ENCODE assay signal across 8 cellular contexts in genomic region chr14:91252901-91253794, GRCh38. TPM values are rescaled to one million over a fixed set of nuclear protein-coding genes. Genes with fewer than 3 reads are reported as not detected.
DNase-seq lines count a peak whose midpoint lies in the region; ATAC-seq and TF ChIP-seq lines count a peak whose summit lies in the region.

No MANE protein-coding gene starts in this region.

- POLR2A ChIA-PET in activated CD8-positive, alpha-beta T cell treated with anti-CD3 and anti-CD28 coated beads, Interleukin-2, amount 10 ng/mL, durations not matched to agents 7 days and 5 days (lab: Charles Lee): interaction anchor here (0.9 to 16.7 kb wide), 4 partner anchors 9 to 76 kb away, joined by 3 to 290 read pairs (median 48); partner anchors contain the start of gene GPR68

- H3K27ac Mint-ChIP-seq in activated CD8-positive, alpha-beta T cell treated with anti-CD3 and anti-CD28 coated beads, Interleukin-2, amount 10 ng/mL, durations not matched to agents 7 days and 5 days: peak overlapping the region; percentile 93
- H3K27ac Mint-ChIP-seq in nephron: no peak overlapping the region

- H3K36me3 Mint-ChIP-seq in activated CD8-positive, alpha-beta T cell treated with anti-CD3 and anti-CD28 coated beads, Interleukin-2, amount 10 ng/mL, durations not matched to agents 7 days and 5 days (ENCODE audit: low read depth): peaks cover 38% of the 10 kb centered on the region
- H3K36me3 Mint-ChIP-seq in nephron (ENCODE audit: low read depth): no peaks in the 10 kb centered on the region

- ATAC-seq in HG03354 (IDR thresholded peaks at IDR 0.05; ENCODE audit: poor library complexity, severe bottlenecking, unreplicated experiment): peak; percentile 20
- peak; percentile 21 for ATAC-seq in activated CD8-positive, alpha-beta T cell treated with anti-CD3 and anti-CD28 coated beads, Interleukin-2, amount 10 ng/mL, durations not matched to agents 7 days and 5 days
- peak; percentile 66 for ATAC-seq in esophagus mucosa
- ATAC-seq in HG03108 (IDR thresholded peaks at IDR 0.05; ENCODE audit: unreplicated experiment): no peak

- DNase-seq in Daoy (ENCODE audit: low read depth): peak; percentile 45
- peak; percentile 58 for DNase-seq in activated CD8-positive, alpha-beta T cell treated with anti-CD3 and anti-CD28 coated beads, Interleukin-2, amount 10 ng/mL, durations not matched to agents 7 days and 5 days
- DNase-seq in NCI-H1092 (lab: John Stamatoyannopoulos, UW): no peak
- DNase-seq in NOMO-1 (lab: John Stamatoyannopoulos, UW; ENCODE audit: unreplicated experiment in 2 of 2): no peak

- H3K4me3 Mint-ChIP-seq in activated CD8-positive, alpha-beta T cell treated with anti-CD3 and anti-CD28 coated beads, Interleukin-2, amount 10 ng/mL, durations not matched to agents 7 days and 5 days: peak overlapping the region; percentile 55
- H3K4me3 Mint-ChIP-seq in nephron: peak overlapping the region; percentile 74 to 88 (median 81)

- no peak for TF ChIP-seq CTCF in nephron (IDR thresholded peaks at IDR 0.05; ENCODE audit: unreplicated experiment in 3 of 3)

- CTCF ChIA-PET in activated CD8-positive, alpha-beta T cell treated with anti-CD3 and anti-CD28 coated beads, Interleukin-2, amount 10 ng/mL, durations not matched to agents 7 days and 5 days (lab: Charles Lee): interaction anchor here (0.7 to 4.7 kb wide), 7 partner anchors 9 to 160 kb away, joined by 3 to 31 read pairs (median 6); partner anchors contain the start of gene GPR68

- no peaks in the 10 kb centered on the region for H3K9me3 Mint-ChIP-seq in activated CD8-positive, alpha-beta T cell treated with anti-CD3 and anti-CD28 coated beads, Interleukin-2, amount 10 ng/mL, durations not matched to agents 7 days and 5 days (ENCODE audit: insufficient read depth)
- H3K9me3 Mint-ChIP-seq in nephron: no peaks in the 10 kb centered on the region

- no peaks in the 10 kb centered on the region for H3K27me3 Mint-ChIP-seq in activated CD8-positive, alpha-beta T cell treated with anti-CD3 and anti-CD28 coated beads, Interleukin-2, amount 10 ng/mL, durations not matched to agents 7 days and 5 days (ENCODE audit: low read depth)
- peaks cover 38% of the 10 kb centered on the region for H3K27me3 Mint-ChIP-seq in nephron (ENCODE audit: low read depth)

- H3K4me1 Mint-ChIP-seq in activated CD8-positive, alpha-beta T cell treated with anti-CD3 and anti-CD28 coated beads, Interleukin-2, amount 10 ng/mL, durations not matched to agents 7 days and 5 days (ENCODE audit: low read depth): peaks cover 91% of the 10 kb centered on the region
- peaks cover 24% of the 10 kb centered on the region for H3K4me1 Mint-ChIP-seq in nephron

RNA-seq across cellular contexts. Expression of gene GPR68, which starts 8.6 kb away (rescaled TPM):
- total RNA-seq in Daoy (2014; rRNA removed; shearing (Covaris generic)): 10.1 and 11.6 TPM in 2 replicates
- 10 to 100 TPM; 44.6 to 45.3 TPM for total RNA-seq in activated CD8-positive, alpha-beta T cell treated with anti-CD3 and anti-CD28 coated beads, Interleukin-2, amount 10 ng/mL, durations not matched to agents 7 days and 5 days
- total RNA-seq in esophagus mucosa: 11.6 TPM

Comparison
In these comparisons a context has a peak if more than half of its experiments do, and no peak if none do; other contexts are left out.
1. DNase-seq: peak in Daoy (single experiment) and activated CD8-positive, alpha-beta T cell treated with anti-CD3 and anti-CD28 coated beads, Interleukin-2, amount 10 ng/mL, durations not matched to agents 7 days and 5 days (single experiment); none in NCI-H1092 (single experiment) and NOMO-1 (0 of 2).